8 cellular contexts compared by ENCODE assay signal in genomic region chr9:132769895-132770774, GRCh38.
A peak's percentile ranks its signal among the peaks of the same experiment; 100 is the strongest.
DNase-seq lines count a peak whose midpoint lies in the region; ATAC-seq and TF ChIP-seq lines count a peak whose summit lies in the region.

No MANE protein-coding gene starts in this region.

- H3K36me3 ChIP-seq in MM.1S (replicated peaks; ENCODE audit: insufficient read depth, low read length) (no peaks in the 10 kb centered on the region), right lobe of liver (no peaks in the 10 kb centered on the region)

- peak; percentile 38 for TF ChIP-seq POLR2A in right lobe of liver (IDR thresholded peaks at IDR 0.05)

- no peaks in the 10 kb centered on the region for H3K9me3 ChIP-seq in MM.1S (replicated peaks; ENCODE audit: insufficient read depth, low read length)
- H3K9me3 ChIP-seq in right lobe of liver, result no peaks in the 10 kb centered on the region

- 0% methylated on average over 20 of the region's 54 CpGs for WGBS in right lobe of liver (ENCODE audit: insufficient coverage, low coverage, low lambda C conversion rate, missing lambda C conversion rate)

- intact Hi-C loops in dorsolateral prefrontal cortex (cut with DNase I), result no loop called here
- intact Hi-C loops in right lobe of liver (cut with DNase I), result no loop called here

- H3K27me3 ChIP-seq in MM.1S (replicated peaks; ENCODE audit: insufficient read depth, low read length) (peaks cover 54% of the 10 kb centered on the region), dorsolateral prefrontal cortex (no peaks in the 10 kb centered on the region), right lobe of liver (no peaks in the 10 kb centered on the region)

- H3F3A ChIP-seq in MM.1S (ENCODE audit: insufficient read depth, low read length), result no peaks in the 10 kb centered on the region

- H3K4me3 ChIP-seq in MM.1S (ENCODE audit: low read length), result peak overlapping the region; percentile 84
- peak overlapping the region; percentile 56 to 91 (median 78) for H3K4me3 ChIP-seq in dorsolateral prefrontal cortex
- peak overlapping the region; percentile 64 to 76 (median 73) for H3K4me3 ChIP-seq in right lobe of liver

- H3K4me2 ChIP-seq in MM.1S (ENCODE audit: low read depth, low read length), result peak overlapping the region; percentile 91

- H3K4me1 ChIP-seq in MM.1S (ENCODE audit: low read length), result no peaks in the 10 kb centered on the region
- H3K4me1 ChIP-seq in right lobe of liver, result peaks cover 0 to 4% (median 2%) of the 10 kb centered on the region in 4 donors

- no peaks in the 10 kb centered on the region for H4K20me1 ChIP-seq in MM.1S (ENCODE audit: insufficient read depth, low read length)

- peak; percentile 85 to 91 (median 88) for ATAC-seq in right lobe of liver
- ATAC-seq in HG03469 (IDR thresholded peaks at IDR 0.05; ENCODE audit: unreplicated experiment), result no peak

- peak overlapping the region; percentile 30; the same call in 1 of the 2 replicates for H3K9ac ChIP-seq in MM.1S (ENCODE audit: low read length)

- DNase-seq in COLO829 (ENCODE audit: low spot score) (peak; percentile 38), GM20000 (ENCODE audit: low spot score) (peak; percentile 86), MM.1S (peak; percentile 53), dorsolateral prefrontal cortex (peak in 4 of 10 donors; percentile 12 to 60 (median 35)), right lobe of liver (peak; percentile 64 to 73 (median 72))
- peak; percentile 75 for DNase-seq in activated CD4-positive, alpha-beta T cell treated with anti-CD3 and anti-CD28 coated beads for 48 hours
- peak; percentile 46 to 55 for DNase-seq in stimulated activated CD4-positive, alpha-beta T cell treated with anti-CD3 and anti-CD28 coated beads, Interleukin-4, amount 100 ng/mL, for 48 hours (ENCODE audit: low read depth in 2 of 2)

- no peaks in the 10 kb centered on the region for H3K9me2 ChIP-seq in MM.1S (replicated peaks; ENCODE audit: insufficient read depth, low read length)

- H3K79me2 ChIP-seq in MM.1S (ENCODE audit: low read length), result no peaks in the 10 kb centered on the region

- TF ChIP-seq CTCF in GM20000 (IDR thresholded peaks at IDR 0.05; ENCODE audit: extremely low read depth, missing control alignments) (no peak), MM.1S (IDR thresholded peaks at IDR 0.05; ENCODE audit: low read length) (no peak), dorsolateral prefrontal cortex (IDR thresholded peaks at IDR 0.05 in 54 of 56, conservative IDR thresholded peaks at IDR 0.05 in 2 of 56; ENCODE audit: low read depth in 1 of 56, partially characterized antibody in 56 of 56) (peak in 1 of 56 donors; percentile 11), right lobe of liver (IDR thresholded peaks at IDR 0.05) (no peak)

- H2AFZ ChIP-seq in MM.1S (ENCODE audit: low read length), result peak overlapping the region; percentile 95

- no peak overlapping the region for H3K27ac ChIP-seq in MM.1S (ENCODE audit: low read length)
- H3K27ac ChIP-seq in dorsolateral prefrontal cortex, result peak overlapping the region in 35 of 59 donors; percentile 0 to 77 (median 41)
- peak overlapping the region; percentile 24 to 74 (median 56) for H3K27ac ChIP-seq in right lobe of liver
